ENCODE assay signal across 16 cellular contexts in the genomic region with DNA sequence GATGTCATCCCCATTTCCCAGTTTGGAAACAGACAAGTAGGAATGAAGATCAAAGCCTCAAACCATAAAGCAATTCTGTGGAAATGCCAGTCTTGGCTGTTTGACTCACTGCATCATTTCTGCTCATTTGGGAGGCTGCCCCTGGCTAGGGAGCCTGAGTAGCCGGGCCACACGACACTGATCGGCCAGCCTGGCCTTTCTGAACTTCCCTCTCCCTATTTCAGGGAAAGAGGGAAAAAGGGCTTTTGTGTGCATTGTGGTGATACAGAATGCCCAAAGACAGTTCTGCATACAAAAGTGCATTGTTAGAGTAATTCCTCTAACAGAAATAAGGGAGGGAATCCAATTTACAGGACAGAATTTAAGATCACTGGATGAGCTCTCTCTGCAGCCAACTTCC. TPM values are rescaled to one million over a fixed set of nuclear protein-coding genes. Genes with fewer than 3 reads are reported as not detected.
DNase-seq lines count a peak whose midpoint lies in the region; ATAC-seq and TF ChIP-seq lines count a peak whose summit lies in the region.
"Had no signal": no experiment of that assay in that cellular context is flagged by ENCODE, and none has a peak within 500 bp of the region (broad histone marks: within the 10 kb centered on the region; RNA-seq: fewer than 3 reads in every experiment).

No MANE protein-coding gene starts in this region.

- H3K27ac Mint-ChIP-seq in neural progenitor cell (no peak overlapping the region), Caco-2 (ENCODE audit: unreplicated experiment) (no peak overlapping the region)

- intact Hi-C loops in head of caudate nucleus (cut with DNase I), result no loop called here
- intact Hi-C loops in Caco-2 (cut with micrococcal nuclease; ENCODE audit: unreplicated experiment), result no loop called here

- H3K36me3 ChIP-seq in neural progenitor cell (no peaks in the 10 kb centered on the region), Caco-2 (ENCODE audit: control insufficient read depth, insufficient read depth, low read length) (no peaks in the 10 kb centered on the region), mesenchymal stem cell (ENCODE audit: control insufficient read depth in 1 of 2, insufficient read depth in 2 of 2, low read depth in 1 of 2, low read length in 2 of 2) (peaks cover 0 to 13% of the 10 kb centered on the region in 2 experiments)

- POLR2A ChIA-PET in Caco-2 (lab: Charles Lee), result no interaction called here

- no peak overlapping the region for H3K4me3 ChIP-seq in neural progenitor cell
- no peak overlapping the region for H3K4me3 ChIP-seq in Caco-2 (ENCODE audit: low read depth, low read length)
- no peak overlapping the region for H3K4me3 ChIP-seq in mesenchymal stem cell (ENCODE audit: insufficient read depth in 1 of 2, low read depth in 1 of 2, low read length in 2 of 2)

- H3K27ac ChIP-seq in neural progenitor cell (no peak overlapping the region), mesenchymal stem cell (ENCODE audit: low read length, poor library complexity, severe bottlenecking) (no peak overlapping the region)

- H3K4me1 Mint-ChIP-seq in neural progenitor cell (peaks cover 58% of the 10 kb centered on the region), Caco-2 (ENCODE audit: low read depth, unreplicated experiment) (no peaks in the 10 kb centered on the region)

- H3F3A ChIP-seq in neural progenitor cell (ENCODE audit: low read depth), result peaks cover 12% of the 10 kb centered on the region

- H2AFZ ChIP-seq in neural progenitor cell (replicated peaks), result no peak overlapping the region
- no peak overlapping the region for H2AFZ ChIP-seq in mesenchymal stem cell (ENCODE audit: low read depth, low read length)

- ATAC-seq in GM21825 (IDR thresholded peaks at IDR 0.05; ENCODE audit: unreplicated experiment) (no peak), HG02610 (IDR thresholded peaks at IDR 0.05; ENCODE audit: unreplicated experiment) (no peak)

- H3K27me3 Mint-ChIP-seq in neural progenitor cell (ENCODE audit: insufficient read depth, low read depth) (peaks cover 26% of the 10 kb centered on the region), Caco-2 (ENCODE audit: insufficient read depth, unreplicated experiment) (peaks cover 36% of the 10 kb centered on the region)

- no peaks in the 10 kb centered on the region for H3K79me2 ChIP-seq in neural progenitor cell (ENCODE audit: low read depth)

- H3K9me3 ChIP-seq in neural progenitor cell (ENCODE audit: low read depth), result no peaks in the 10 kb centered on the region
- H3K9me3 ChIP-seq in Caco-2, result no peaks in the 10 kb centered on the region
- H3K9me3 ChIP-seq in mesenchymal stem cell (ENCODE audit: control insufficient read depth, low read length), result no peaks in the 10 kb centered on the region

- H2BK12ac ChIP-seq in mesenchymal stem cell (ENCODE audit: low read length in 2 of 2), result no peak overlapping the region

- H4K20me1 ChIP-seq in neural progenitor cell (ENCODE audit: low read depth), result no peaks in the 10 kb centered on the region

- H4K91ac ChIP-seq in mesenchymal stem cell (ENCODE audit: low read length), result no peak overlapping the region

- no peak overlapping the region for H3K23ac ChIP-seq in mesenchymal stem cell (ENCODE audit: low read length in 2 of 2)

- H3K18ac ChIP-seq in mesenchymal stem cell (ENCODE audit: low read depth in 1 of 2, low read length in 2 of 2), result no peak overlapping the region

- H3K9me3 Mint-ChIP-seq in neural progenitor cell (no peaks in the 10 kb centered on the region), Caco-2 (ENCODE audit: unreplicated experiment) (no peaks in the 10 kb centered on the region)
- H3K9me3 Mint-ChIP-seq: CD14-positive monocyte had no signal

- no peaks in the 10 kb centered on the region for H3K79me1 ChIP-seq in mesenchymal stem cell (replicated peaks; ENCODE audit: low read length, poor library complexity, severe bottlenecking)

- H3K4me1 ChIP-seq in neural progenitor cell (peaks cover 17% of the 10 kb centered on the region), Caco-2 (no peaks in the 10 kb centered on the region), mesenchymal stem cell (ENCODE audit: control insufficient read depth, insufficient read depth, low read depth, low read length) (peaks cover 5% of the 10 kb centered on the region)

- H3K4ac ChIP-seq in mesenchymal stem cell (ENCODE audit: low read depth in 1 of 2, low read length in 2 of 2), result no peak overlapping the region

- DNase-seq in anterior cingulate cortex (lab: John Stamatoyannopoulos, UW) (peak in 33 of 58 donors; percentile 6 to 78 (median 34)), head of caudate nucleus (peak in 41 of 42 donors; percentile 33 to 89 (median 65)), neural progenitor cell (ENCODE audit: low spot score) (no peak), Caco-2 (no peak), mesenchymal stem cell (no peak)
- DNase-seq: COR-L47, DMS53, KBM-7, NCI-H146, NCI-H2081 treated with DMSO at 0.1 percent for 48 hours, NCI-H524, SHP77 treated with DMSO at 0.1 percent for 48 hours had no signal

- H3K4me2 ChIP-seq in neural progenitor cell, result peak overlapping the region; percentile 19
- no peak overlapping the region for H3K4me2 ChIP-seq in mesenchymal stem cell (ENCODE audit: low read length, poor library complexity, severe bottlenecking)

- CTCF ChIA-PET in Caco-2 (lab: Charles Lee), result no interaction called here

- TF ChIP-seq CTCF in neural progenitor cell (IDR thresholded peaks at IDR 0.05), result no peak
- no peak for TF ChIP-seq CTCF in Caco-2 (IDR thresholded peaks at IDR 0.05; ENCODE audit: insufficient read depth in 1 of 2, low read depth in 1 of 2, low read length in 1 of 2, severe bottlenecking in 1 of 2, unreplicated experiment in 1 of 2)

- H2AK5ac ChIP-seq in mesenchymal stem cell (ENCODE audit: low read length, severe bottlenecking), result no peak overlapping the region

- H3K9ac ChIP-seq in neural progenitor cell (no peak overlapping the region), mesenchymal stem cell (ENCODE audit: low read length) (no peak overlapping the region)

- H3K14ac ChIP-seq in mesenchymal stem cell (ENCODE audit: low read length in 2 of 2), result no peak overlapping the region

- peak overlapping the region; percentile 19 for H3K4me3 Mint-ChIP-seq in neural progenitor cell
- no peak overlapping the region for H3K4me3 Mint-ChIP-seq in Caco-2 (ENCODE audit: unreplicated experiment)
- H3K4me3 Mint-ChIP-seq: CD14-positive monocyte had no signal

- H2BK120ac ChIP-seq in mesenchymal stem cell (ENCODE audit: low read depth, low read length), result no peak overlapping the region

- H4K8ac ChIP-seq in mesenchymal stem cell (ENCODE audit: low read length), result no peak overlapping the region

- H3K27me3 ChIP-seq in neural progenitor cell (peaks cover 4% of the 10 kb centered on the region), Caco-2 (replicated peaks; ENCODE audit: control insufficient read depth, insufficient read depth, low read length) (peaks cover 3% of the 10 kb centered on the region), mesenchymal stem cell (ENCODE audit: control insufficient read depth in 1 of 2, insufficient read depth in 1 of 2, low read length in 2 of 2) (peaks cover 3 to 80% of the 10 kb centered on the region in 2 experiments)

- H3K36me3 Mint-ChIP-seq in neural progenitor cell, result peaks cover 6% of the 10 kb centered on the region
- no peaks in the 10 kb centered on the region for H3K36me3 Mint-ChIP-seq in Caco-2 (ENCODE audit: insufficient read depth, unreplicated experiment)
- H3K36me3 Mint-ChIP-seq: CD14-positive monocyte had no signal

- 60% methylated on average over 1 of the region's 3 CpGs for WGBS in mesenchymal stem cell

- BruUV-seq in Caco-2 (replicated peaks; lab: Mats Ljungman, UMichigan), result no TSS peak

- no peak overlapping the region for H2BK5ac ChIP-seq in mesenchymal stem cell (ENCODE audit: low read depth, low read length, poor library complexity, severe bottlenecking)

- H2BK15ac ChIP-seq in mesenchymal stem cell (ENCODE audit: low read depth, poor library complexity, severe bottlenecking), result no peak overlapping the region

RNA-seq across cellular contexts. Expression of gene OPALIN, which starts 41.7 kb away (rescaled TPM):
- total RNA-seq in neural progenitor cell (ENCODE audit: low replicate concordance) (not detected in 2 replicates), Caco-2 (2022) (not detected in 2 replicates)
- polyA plus RNA-seq in mesenchymal stem cell (2013, experiment 1 of 2), result not detected
- polyA plus RNA-seq in mesenchymal stem cell (2013, experiment 2 of 2), result not detected
- polyA plus RNA-seq: AG04450, CD14-positive monocyte had no signal

Comparison
In these comparisons a context has a peak if more than half of its experiments do, and no peak if none do; other contexts are left out.
1. DNase-seq: peak in anterior cingulate cortex (33 of 58) and head of caudate nucleus (41 of 42); none in neural progenitor cell (single experiment), Caco-2 (0 of 2) and mesenchymal stem cell (single experiment).